In the genomic region with DNA sequence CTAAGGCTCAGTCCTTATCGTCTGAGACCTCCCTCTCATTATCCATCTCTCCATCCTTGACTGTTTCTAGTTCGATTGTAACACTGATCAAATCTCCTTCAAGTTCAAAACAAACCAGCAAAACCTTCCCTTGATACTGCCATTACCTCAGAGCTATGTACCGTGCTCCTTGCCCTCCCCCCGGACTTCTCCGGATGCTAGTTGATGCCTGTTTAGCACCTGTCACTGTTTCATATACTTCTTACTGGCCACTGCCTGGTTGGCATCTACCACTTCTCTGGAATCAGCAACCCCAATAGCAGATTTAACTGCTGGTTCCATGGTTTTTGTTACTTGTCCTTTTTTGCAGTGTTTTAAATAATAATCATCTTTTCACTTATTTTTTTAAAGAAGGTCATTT, we compare ENCODE assay signal across 2 cellular contexts.
TF ChIP-seq lines count a peak whose summit lies in the region.

No MANE protein-coding gene starts in this region.

TF ChIP-seq in GM23338, 12 proteins besides CTCF, POLR2A, EP300 and RAD21 (continues in another document):
- TF ChIP-seq JUNB (IDR thresholded peaks at IDR 0.05; ENCODE audit: unreplicated experiment) (no peak), ZNF331 (CRISPR knock-in tag; IDR thresholded peaks at IDR 0.05; ENCODE audit: low read depth) (no peak), EZH2 (IDR thresholded peaks at IDR 0.05; ENCODE audit: low read depth, unreplicated experiment) (no peak), POLR2AphosphoS5 (IDR thresholded peaks at IDR 0.05; ENCODE audit: low read depth) (no peak), STAT1 (IDR thresholded peaks at IDR 0.05; ENCODE audit: unreplicated experiment) (no peak), EZH2phosphoT487 (IDR thresholded peaks at IDR 0.05; ENCODE audit: unreplicated experiment) (no peak), CREB1 (CRISPR knock-in tag; IDR thresholded peaks at IDR 0.05; ENCODE audit: low read depth) (no peak)
- TF ChIP-seq, protein P1, sequence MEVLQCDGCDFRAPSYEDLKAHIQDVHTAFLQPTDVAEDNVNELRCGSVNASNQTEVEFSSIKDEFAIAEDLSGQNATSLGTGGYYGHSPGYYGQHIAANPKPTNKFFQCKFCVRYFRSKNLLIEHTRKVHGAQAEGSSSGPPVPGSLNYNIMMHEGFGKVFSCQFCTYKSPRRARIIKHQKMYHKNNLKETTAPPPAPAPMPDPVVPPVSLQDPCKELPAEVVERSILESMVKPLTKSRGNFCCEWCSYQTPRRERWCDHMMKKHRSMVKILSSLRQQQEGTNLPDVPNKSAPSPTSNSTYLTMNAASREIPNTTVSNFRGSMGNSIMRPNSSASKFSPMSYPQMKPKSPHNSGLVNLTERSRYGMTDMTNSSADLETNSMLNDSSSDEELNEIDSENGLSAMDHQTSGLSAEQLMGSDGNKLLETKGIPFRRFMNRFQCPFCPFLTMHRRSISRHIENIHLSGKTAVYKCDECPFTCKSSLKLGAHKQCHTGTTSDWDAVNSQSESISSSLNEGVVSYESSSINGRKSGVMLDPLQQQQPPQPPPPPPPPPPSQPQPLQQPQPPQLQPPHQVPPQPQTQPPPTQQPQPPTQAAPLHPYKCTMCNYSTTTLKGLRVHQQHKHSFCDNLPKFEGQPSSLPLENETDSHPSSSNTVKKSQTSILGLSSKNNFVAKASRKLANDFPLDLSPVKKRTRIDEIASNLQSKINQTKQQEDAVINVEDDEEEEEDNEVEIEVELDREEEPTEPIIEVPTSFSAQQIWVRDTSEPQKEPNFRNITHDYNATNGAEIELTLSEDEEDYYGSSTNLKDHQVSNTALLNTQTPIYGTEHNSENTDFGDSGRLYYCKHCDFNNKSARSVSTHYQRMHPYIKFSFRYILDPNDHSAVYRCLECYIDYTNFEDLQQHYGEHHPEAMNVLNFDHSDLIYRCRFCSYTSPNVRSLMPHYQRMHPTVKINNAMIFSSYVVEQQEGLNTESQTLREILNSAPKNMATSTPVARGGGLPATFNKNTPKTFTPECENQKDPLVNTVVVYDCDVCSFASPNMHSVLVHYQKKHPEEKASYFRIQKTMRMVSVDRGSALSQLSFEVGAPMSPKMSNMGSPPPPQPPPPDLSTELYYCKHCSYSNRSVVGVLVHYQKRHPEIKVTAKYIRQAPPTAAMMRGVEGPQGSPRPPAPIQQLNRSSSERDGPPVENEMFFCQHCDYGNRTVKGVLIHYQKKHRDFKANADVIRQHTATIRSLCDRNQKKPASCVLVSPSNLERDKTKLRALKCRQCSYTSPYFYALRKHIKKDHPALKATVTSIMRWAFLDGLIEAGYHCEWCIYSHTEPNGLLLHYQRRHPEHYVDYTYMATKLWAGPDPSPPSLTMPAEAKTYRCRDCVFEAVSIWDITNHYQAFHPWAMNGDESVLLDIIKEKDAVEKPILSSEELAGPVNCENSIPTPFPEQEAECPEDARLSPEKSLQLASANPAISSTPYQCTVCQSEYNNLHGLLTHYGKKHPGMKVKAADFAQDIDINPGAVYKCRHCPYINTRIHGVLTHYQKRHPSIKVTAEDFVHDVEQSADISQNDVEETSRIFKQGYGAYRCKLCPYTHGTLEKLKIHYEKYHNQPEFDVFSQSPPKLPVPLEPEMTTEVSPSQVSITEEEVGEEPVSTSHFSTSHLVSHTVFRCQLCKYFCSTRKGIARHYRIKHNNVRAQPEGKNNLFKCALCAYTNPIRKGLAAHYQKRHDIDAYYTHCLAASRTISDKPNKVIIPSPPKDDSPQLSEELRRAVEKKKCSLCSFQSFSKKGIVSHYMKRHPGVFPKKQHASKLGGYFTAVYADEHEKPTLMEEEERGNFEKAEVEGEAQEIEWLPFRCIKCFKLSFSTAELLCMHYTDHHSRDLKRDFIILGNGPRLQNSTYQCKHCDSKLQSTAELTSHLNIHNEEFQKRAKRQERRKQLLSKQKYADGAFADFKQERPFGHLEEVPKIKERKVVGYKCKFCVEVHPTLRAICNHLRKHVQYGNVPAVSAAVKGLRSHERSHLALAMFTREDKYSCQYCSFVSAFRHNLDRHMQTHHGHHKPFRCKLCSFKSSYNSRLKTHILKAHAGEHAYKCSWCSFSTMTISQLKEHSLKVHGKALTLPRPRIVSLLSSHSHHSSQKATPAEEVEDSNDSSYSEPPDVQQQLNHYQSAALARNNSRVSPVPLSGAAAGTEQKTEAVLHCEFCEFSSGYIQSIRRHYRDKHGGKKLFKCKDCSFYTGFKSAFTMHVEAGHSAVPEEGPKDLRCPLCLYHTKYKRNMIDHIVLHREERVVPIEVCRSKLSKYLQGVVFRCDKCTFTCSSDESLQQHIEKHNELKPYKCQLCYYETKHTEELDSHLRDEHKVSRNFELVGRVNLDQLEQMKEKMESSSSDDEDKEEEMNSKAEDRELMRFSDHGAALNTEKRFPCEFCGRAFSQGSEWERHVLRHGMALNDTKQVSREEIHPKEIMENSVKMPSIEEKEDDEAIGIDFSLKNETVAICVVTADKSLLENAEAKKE (CRISPR knock-in tag; IDR thresholded peaks at IDR 0.05): no peak
- TF ChIP-seq, protein P2, sequence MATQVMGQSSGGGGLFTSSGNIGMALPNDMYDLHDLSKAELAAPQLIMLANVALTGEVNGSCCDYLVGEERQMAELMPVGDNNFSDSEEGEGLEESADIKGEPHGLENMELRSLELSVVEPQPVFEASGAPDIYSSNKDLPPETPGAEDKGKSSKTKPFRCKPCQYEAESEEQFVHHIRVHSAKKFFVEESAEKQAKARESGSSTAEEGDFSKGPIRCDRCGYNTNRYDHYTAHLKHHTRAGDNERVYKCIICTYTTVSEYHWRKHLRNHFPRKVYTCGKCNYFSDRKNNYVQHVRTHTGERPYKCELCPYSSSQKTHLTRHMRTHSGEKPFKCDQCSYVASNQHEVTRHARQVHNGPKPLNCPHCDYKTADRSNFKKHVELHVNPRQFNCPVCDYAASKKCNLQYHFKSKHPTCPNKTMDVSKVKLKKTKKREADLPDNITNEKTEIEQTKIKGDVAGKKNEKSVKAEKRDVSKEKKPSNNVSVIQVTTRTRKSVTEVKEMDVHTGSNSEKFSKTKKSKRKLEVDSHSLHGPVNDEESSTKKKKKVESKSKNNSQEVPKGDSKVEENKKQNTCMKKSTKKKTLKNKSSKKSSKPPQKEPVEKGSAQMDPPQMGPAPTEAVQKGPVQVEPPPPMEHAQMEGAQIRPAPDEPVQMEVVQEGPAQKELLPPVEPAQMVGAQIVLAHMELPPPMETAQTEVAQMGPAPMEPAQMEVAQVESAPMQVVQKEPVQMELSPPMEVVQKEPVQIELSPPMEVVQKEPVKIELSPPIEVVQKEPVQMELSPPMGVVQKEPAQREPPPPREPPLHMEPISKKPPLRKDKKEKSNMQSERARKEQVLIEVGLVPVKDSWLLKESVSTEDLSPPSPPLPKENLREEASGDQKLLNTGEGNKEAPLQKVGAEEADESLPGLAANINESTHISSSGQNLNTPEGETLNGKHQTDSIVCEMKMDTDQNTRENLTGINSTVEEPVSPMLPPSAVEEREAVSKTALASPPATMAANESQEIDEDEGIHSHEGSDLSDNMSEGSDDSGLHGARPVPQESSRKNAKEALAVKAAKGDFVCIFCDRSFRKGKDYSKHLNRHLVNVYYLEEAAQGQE (IDR thresholded peaks at IDR 0.05; ENCODE audit: unreplicated experiment): no peak
- TF ChIP-seq, protein P3, sequence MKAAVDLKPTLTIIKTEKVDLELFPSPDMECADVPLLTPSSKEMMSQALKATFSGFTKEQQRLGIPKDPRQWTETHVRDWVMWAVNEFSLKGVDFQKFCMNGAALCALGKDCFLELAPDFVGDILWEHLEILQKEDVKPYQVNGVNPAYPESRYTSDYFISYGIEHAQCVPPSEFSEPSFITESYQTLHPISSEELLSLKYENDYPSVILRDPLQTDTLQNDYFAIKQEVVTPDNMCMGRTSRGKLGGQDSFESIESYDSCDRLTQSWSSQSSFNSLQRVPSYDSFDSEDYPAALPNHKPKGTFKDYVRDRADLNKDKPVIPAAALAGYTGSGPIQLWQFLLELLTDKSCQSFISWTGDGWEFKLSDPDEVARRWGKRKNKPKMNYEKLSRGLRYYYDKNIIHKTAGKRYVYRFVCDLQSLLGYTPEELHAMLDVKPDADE (IDR thresholded peaks at IDR 0.05): no peak

TF ChIP-seq in IMR-90, 13 proteins besides CTCF, POLR2A, EP300 and RAD21:
- TF ChIP-seq CHD1 (IDR thresholded peaks at IDR 0.05; ENCODE audit: low read depth, low read length) (no peak), FOS (IDR thresholded peaks at IDR 0.05; ENCODE audit: low read depth, low read length) (no peak), NFE2L2 (IDR thresholded peaks at IDR 0.05; ENCODE audit: low read depth, low read length) (no peak), BHLHE40 (IDR thresholded peaks at IDR 0.05; ENCODE audit: low read depth, low read length) (no peak), MAFK (IDR thresholded peaks at IDR 0.05; ENCODE audit: low read depth, low read length) (no peak), CEBPB (IDR thresholded peaks at IDR 0.05; ENCODE audit: low read depth, low read length) (no peak), MAZ (IDR thresholded peaks at IDR 0.05; ENCODE audit: borderline replicate concordance, low read depth, low read length) (no peak), MXI1 (IDR thresholded peaks at IDR 0.05; ENCODE audit: borderline replicate concordance, low read depth, low read length) (no peak), RCOR1 (IDR thresholded peaks at IDR 0.05; ENCODE audit: insufficient replicate concordance, low read length) (no peak), RFX5 (IDR thresholded peaks at IDR 0.05; ENCODE audit: low read depth, low read length) (no peak), SMC3 (IDR thresholded peaks at IDR 0.05; ENCODE audit: low read depth, low read length) (no peak)
- TF ChIP-seq, protein P4, sequence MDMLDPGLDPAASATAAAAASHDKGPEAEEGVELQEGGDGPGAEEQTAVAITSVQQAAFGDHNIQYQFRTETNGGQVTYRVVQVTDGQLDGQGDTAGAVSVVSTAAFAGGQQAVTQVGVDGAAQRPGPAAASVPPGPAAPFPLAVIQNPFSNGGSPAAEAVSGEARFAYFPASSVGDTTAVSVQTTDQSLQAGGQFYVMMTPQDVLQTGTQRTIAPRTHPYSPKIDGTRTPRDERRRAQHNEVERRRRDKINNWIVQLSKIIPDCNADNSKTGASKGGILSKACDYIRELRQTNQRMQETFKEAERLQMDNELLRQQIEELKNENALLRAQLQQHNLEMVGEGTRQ (IDR thresholded peaks at IDR 0.05; ENCODE audit: low read depth, low read length): no peak
- TF ChIP-seq, protein P5, sequence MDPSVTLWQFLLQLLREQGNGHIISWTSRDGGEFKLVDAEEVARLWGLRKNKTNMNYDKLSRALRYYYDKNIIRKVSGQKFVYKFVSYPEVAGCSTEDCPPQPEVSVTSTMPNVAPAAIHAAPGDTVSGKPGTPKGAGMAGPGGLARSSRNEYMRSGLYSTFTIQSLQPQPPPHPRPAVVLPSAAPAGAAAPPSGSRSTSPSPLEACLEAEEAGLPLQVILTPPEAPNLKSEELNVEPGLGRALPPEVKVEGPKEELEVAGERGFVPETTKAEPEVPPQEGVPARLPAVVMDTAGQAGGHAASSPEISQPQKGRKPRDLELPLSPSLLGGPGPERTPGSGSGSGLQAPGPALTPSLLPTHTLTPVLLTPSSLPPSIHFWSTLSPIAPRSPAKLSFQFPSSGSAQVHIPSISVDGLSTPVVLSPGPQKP (IDR thresholded peaks at IDR 0.05; ENCODE audit: borderline replicate concordance, low read depth, low read length): no peak
